14 cellular contexts compared by ENCODE assay signal in genomic region chr4:156476359-156476758, GRCh38.
A peak's percentile ranks its signal among the peaks of the same experiment; 100 is the strongest.
DNase-seq lines count a peak whose midpoint lies in the region; ATAC-seq and TF ChIP-seq lines count a peak whose summit lies in the region.
"Had no signal": no experiment of that assay in that cellular context is flagged by ENCODE, and none has a peak within 500 bp of the region (broad histone marks: within the 10 kb centered on the region; RNA-seq: fewer than 3 reads in every experiment).

No MANE protein-coding gene starts in this region.

- no peaks in the 10 kb centered on the region for H3K4me1 ChIP-seq in psoas muscle

- TF ChIP-seq CTCF in RWPE1 (conservative IDR thresholded peaks at IDR 0.05; ENCODE audit: low read depth): no peak
- no peak for TF ChIP-seq CTCF in psoas muscle (IDR thresholded peaks at IDR 0.05)

- no peaks in the 10 kb centered on the region for H3K36me3 ChIP-seq in psoas muscle (ENCODE audit: insufficient read depth in 1 of 2, low read depth in 1 of 2)

- H3K27ac ChIP-seq in RWPE1 (no peak overlapping the region), psoas muscle (no peak overlapping the region)

- ATAC-seq in esophagus mucosa (peak; percentile 78), psoas muscle (peak in 3 of 4 donors; percentile 41 to 50 (median 42)), HG03097 (IDR thresholded peaks at IDR 0.05; ENCODE audit: low FRiP score, unreplicated experiment) (no peak), GM18867 (IDR thresholded peaks at IDR 0.05; ENCODE audit: unreplicated experiment) (no peak), HG03460 (IDR thresholded peaks at IDR 0.05; ENCODE audit: unreplicated experiment) (no peak)
- ATAC-seq: K562 had no signal

- 47 to 70% (median 61%) methylated on average over 2 of the region's 2 CpGs for WGBS in psoas muscle, 3 donors

- POLR2A ChIA-PET in RWPE1 (lab: Yijun Ruan, JAX; ENCODE audit: low non-redundant PET): no interaction called here

- CTCF ChIA-PET in RWPE1 (lab: Yijun Ruan, JAX): interaction anchor here (0.9 to 4.5 kb wide), 2 partner anchors 569 to 1039 kb away, joined by 3 to 22 read pairs; no protein-coding TSS in a partner anchor

- H3K9me3 ChIP-seq in psoas muscle: no peaks in the 10 kb centered on the region

- H3K4me3 ChIP-seq in psoas muscle: no peak overlapping the region
- H3K4me3 ChIP-seq: K562 had no signal

- peak; percentile 95 for DNase-seq in EL
- DNase-seq in RWPE1 (ENCODE audit: low spot score): peak; percentile 81
- DNase-seq in psoas muscle: no peak
- DNase-seq in DMS153 (lab: John Stamatoyannopoulos, UW): no peak
- DNase-seq: activated CD4-positive, CD25-positive, alpha-beta regulatory T cell; activated naive CD4-positive, alpha-beta T cell treated with anti-CD3 and anti-CD28 coated beads, Interleukin-2, amount 50 U/mL, for 16 hours; DMS 273 treated with DMSO at 0.1 percent for 48 hours; erythroblast; NK-92 treated with Interleukin-12 subunit alpha and Interleukin-12 subunit beta, amount 100 ng/mL, for 24 hours had no signal

- H3K27me3 ChIP-seq in psoas muscle (ENCODE audit: insufficient read depth in 3 of 3, low read length in 2 of 3): no peaks in the 10 kb centered on the region

- intact Hi-C loops in psoas muscle (cut with DNase I): loop anchor here in 1 of 2 donors (5.0 to 10.0 kb wide), 3 partner anchors 201 to 648 kb away; partner anchors contain the start of gene PDGFC

Comparison
In these comparisons a context has a peak if more than half of its experiments do, and no peak if none do; other contexts are left out.
1. DNase-seq: peak in EL (single experiment) and RWPE1 (single experiment); none in psoas muscle (0 of 2) and DMS153 (single experiment).
2. ATAC-seq: peak in esophagus mucosa (single experiment) and psoas muscle (3 of 4); none in HG03097 (single experiment), GM18867 (single experiment) and HG03460 (single experiment).